Comparison of ENCODE assay signal across 1 cellular context in genomic region chr5:175861337-175862130, GRCh38.
A peak's percentile ranks its signal among the peaks of the same experiment; 100 is the strongest.
TF ChIP-seq lines count a peak whose summit lies in the region.

No MANE protein-coding gene starts in this region.

TF ChIP-seq in HepG2, 621 proteins besides CTCF, POLR2A, EP300 and RAD21 (continued from another document and continues in another):
- TF ChIP-seq ZNF318 (CRISPR knock-in tag; IDR thresholded peaks at IDR 0.05), result no peak
- no peak for TF ChIP-seq RFX5 (IDR thresholded peaks at IDR 0.05; ENCODE audit: low read depth, low read length)
- no peak for TF ChIP-seq SNAPC2 (CRISPR knock-in tag; IDR thresholded peaks at IDR 0.05)
- TF ChIP-seq ZNF546 (CRISPR knock-in tag; conservative IDR thresholded peaks at IDR 0.05), result no peak
- peak; percentile 61; the same call in 1 of the 2 replicates for TF ChIP-seq ZNF281 (CRISPR knock-in tag; IDR thresholded peaks at IDR 0.05; ENCODE audit: borderline replicate concordance)
- 0 out of 2 replicates have a peak, but pooled peaks have one; percentile 18 for TF ChIP-seq NCOA5 (CRISPR knock-in tag; IDR thresholded peaks at IDR 0.05)
- TF ChIP-seq YEATS4 (CRISPR knock-in tag; IDR thresholded peaks at IDR 0.05; ENCODE audit: borderline replicate concordance), result no peak; the same call in 1 of the 2 replicates
- peak; percentile 53; the same call in 1 of the 2 replicates for TF ChIP-seq GABPB1 (CRISPR knock-in tag; IDR thresholded peaks at IDR 0.05)
- no peak for TF ChIP-seq ATF7 (IDR thresholded peaks at IDR 0.05)
- peak; percentile 80 for TF ChIP-seq ATF7 (CRISPR knock-in tag; IDR thresholded peaks at IDR 0.05)
- peak; percentile 57; the same call in 1 of the 2 replicates for TF ChIP-seq ZNF792 (CRISPR knock-in tag; IDR thresholded peaks at IDR 0.05)
- no peak for TF ChIP-seq RNF219 (CRISPR knock-in tag; IDR thresholded peaks at IDR 0.05)
- no peak for TF ChIP-seq SMARCE1 (IDR thresholded peaks at IDR 0.05; ENCODE audit: borderline replicate concordance)
- no peak for TF ChIP-seq ZNF180 (CRISPR knock-in tag; IDR thresholded peaks at IDR 0.05; ENCODE audit: borderline replicate concordance, low read depth)
- TF ChIP-seq ZBTB10 (CRISPR knock-in tag; IDR thresholded peaks at IDR 0.05; ENCODE audit: borderline replicate concordance), result peak; percentile 97; the same call in 1 of the 2 replicates
- TF ChIP-seq TOE1 (CRISPR knock-in tag; IDR thresholded peaks at IDR 0.05), result no peak
- 0 out of 2 replicates have a peak, but pooled peaks have one; percentile 33 for TF ChIP-seq MXD3 (CRISPR knock-in tag; IDR thresholded peaks at IDR 0.05)
- TF ChIP-seq AFF4 (CRISPR knock-in tag; IDR thresholded peaks at IDR 0.05), result peak; percentile 82; the same call in 1 of the 2 replicates
- peak; percentile 42; the same call in 1 of the 2 replicates for TF ChIP-seq KDM1A (CRISPR knock-in tag; IDR thresholded peaks at IDR 0.05)
- peak; percentile 91 for TF ChIP-seq RARA (CRISPR knock-in tag; IDR thresholded peaks at IDR 0.05)
- TF ChIP-seq GPN1 (CRISPR knock-in tag; IDR thresholded peaks at IDR 0.05; ENCODE audit: borderline replicate concordance), result no peak
- peak; percentile 33 for TF ChIP-seq RBM39 (IDR thresholded peaks at IDR 0.05; ENCODE audit: low read depth, low read length, poor library complexity, severe bottlenecking)
- TF ChIP-seq MYPOP (CRISPR knock-in tag; IDR thresholded peaks at IDR 0.05), result no peak
- peak; percentile 40; the same call in 1 of the 2 replicates for TF ChIP-seq PHF20 (CRISPR knock-in tag; IDR thresholded peaks at IDR 0.05)
- no peak for TF ChIP-seq SMAD9 (CRISPR knock-in tag; IDR thresholded peaks at IDR 0.05)
- no peak for TF ChIP-seq TBP (CRISPR knock-in tag; IDR thresholded peaks at IDR 0.05)
- TF ChIP-seq NR2C2 (CRISPR knock-in tag; IDR thresholded peaks at IDR 0.05; ENCODE audit: borderline replicate concordance), result peak; percentile 53; the same call in 1 of the 2 replicates
- peak; percentile 53; the same call in 1 of the 2 replicates for TF ChIP-seq HNF1B (CRISPR knock-in tag; IDR thresholded peaks at IDR 0.05)
- peak; percentile 40; the same call in 1 of the 2 replicates for TF ChIP-seq BORCS8-MEF2B (CRISPR knock-in tag; IDR thresholded peaks at IDR 0.05)
- peak; percentile 58 for TF ChIP-seq PHF5A (CRISPR knock-in tag; IDR thresholded peaks at IDR 0.05; ENCODE audit: low read depth, unreplicated experiment)
- no peak for TF ChIP-seq HES4 (CRISPR knock-in tag; IDR thresholded peaks at IDR 0.05; ENCODE audit: borderline replicate concordance)
